In the genomic region with DNA sequence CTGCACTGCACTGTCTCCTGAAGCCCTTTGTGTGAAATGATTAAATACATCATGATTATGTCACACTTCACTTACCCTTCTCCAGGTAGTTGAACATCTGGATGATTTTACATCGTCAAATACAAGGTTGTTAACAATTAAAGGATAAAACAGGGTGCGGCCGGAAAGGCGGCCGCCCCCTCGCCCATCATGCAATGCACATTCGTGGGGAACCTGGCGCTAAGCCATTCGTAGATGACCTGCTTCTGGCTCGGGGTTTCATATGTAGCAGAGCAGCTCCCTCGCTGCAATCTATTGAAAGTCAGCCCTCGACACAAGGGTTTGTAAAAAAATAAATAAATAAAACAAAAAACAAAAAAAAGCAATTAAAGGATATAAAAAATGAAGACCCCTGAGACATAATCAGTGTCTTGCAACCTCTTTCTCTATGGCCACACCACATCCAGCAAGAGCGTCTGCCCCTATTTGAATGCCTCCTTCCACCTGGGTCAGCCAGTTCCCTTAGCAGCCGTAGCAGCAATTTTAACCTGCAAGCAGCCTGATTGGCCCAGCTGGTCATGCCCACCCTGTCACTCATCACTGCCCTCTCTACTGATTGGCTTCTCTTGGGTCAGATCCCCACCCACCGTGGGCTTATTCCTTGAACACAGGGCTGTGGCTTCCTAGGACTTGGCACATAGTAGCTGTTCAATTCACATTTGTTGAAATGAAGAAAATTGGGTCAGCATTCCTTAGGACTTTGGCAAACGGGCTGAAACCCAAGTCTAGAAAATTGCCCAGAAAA, we compare ENCODE assay signal across 19 cellular contexts.
"Had no signal": no experiment of that assay in that cellular context is flagged by ENCODE, and none has a peak within 500 bp of the region (broad histone marks: within the 10 kb centered on the region; RNA-seq: fewer than 3 reads in every experiment).

No MANE protein-coding gene starts in this region.

- DNase-seq: effector CD4-positive, alpha-beta T cell; endodermal cell; erythroblast; foreskin keratinocyte; heart left ventricle; hippocampal formation; kidney glomerular epithelial cell; mucosa of descending colon; naive thymus-derived CD8-positive, alpha-beta T cell; posterior cingulate gyrus; sigmoid colon; stimulated activated CD4-positive, alpha-beta T cell treated with anti-CD3 and anti-CD28 coated beads, Interleukin-12 subunit alpha, Interleukin-12 subunit beta, amount 100 ng/mL, for 4 hours; stimulated activated naive CD4-positive, alpha-beta T cell; stomach; substantia nigra had no signal

- H3K4me1 ChIP-seq: foreskin keratinocyte, heart left ventricle, right atrium auricular region, sigmoid colon, stomach had no signal

- H3K36me3 ChIP-seq: heart left ventricle, neutrophil, right atrium auricular region, sigmoid colon, stomach had no signal

- ATAC-seq: foreskin keratinocyte; heart left ventricle; mucosa of descending colon; naive thymus-derived CD8-positive, alpha-beta T cell had no signal

- H3K27ac ChIP-seq: coronary artery, foreskin keratinocyte, heart left ventricle, neutrophil, right atrium auricular region, sigmoid colon, skin epidermis, stomach had no signal

- H3K27me3 ChIP-seq: foreskin keratinocyte, heart left ventricle, right atrium auricular region, sigmoid colon, stomach had no signal

- H3K4me3 ChIP-seq: coronary artery, heart left ventricle, mucosa of descending colon, right atrium auricular region, sigmoid colon, skin epidermis, stomach had no signal
